ENCODE assay signal across 24 cellular contexts in the genomic region with DNA sequence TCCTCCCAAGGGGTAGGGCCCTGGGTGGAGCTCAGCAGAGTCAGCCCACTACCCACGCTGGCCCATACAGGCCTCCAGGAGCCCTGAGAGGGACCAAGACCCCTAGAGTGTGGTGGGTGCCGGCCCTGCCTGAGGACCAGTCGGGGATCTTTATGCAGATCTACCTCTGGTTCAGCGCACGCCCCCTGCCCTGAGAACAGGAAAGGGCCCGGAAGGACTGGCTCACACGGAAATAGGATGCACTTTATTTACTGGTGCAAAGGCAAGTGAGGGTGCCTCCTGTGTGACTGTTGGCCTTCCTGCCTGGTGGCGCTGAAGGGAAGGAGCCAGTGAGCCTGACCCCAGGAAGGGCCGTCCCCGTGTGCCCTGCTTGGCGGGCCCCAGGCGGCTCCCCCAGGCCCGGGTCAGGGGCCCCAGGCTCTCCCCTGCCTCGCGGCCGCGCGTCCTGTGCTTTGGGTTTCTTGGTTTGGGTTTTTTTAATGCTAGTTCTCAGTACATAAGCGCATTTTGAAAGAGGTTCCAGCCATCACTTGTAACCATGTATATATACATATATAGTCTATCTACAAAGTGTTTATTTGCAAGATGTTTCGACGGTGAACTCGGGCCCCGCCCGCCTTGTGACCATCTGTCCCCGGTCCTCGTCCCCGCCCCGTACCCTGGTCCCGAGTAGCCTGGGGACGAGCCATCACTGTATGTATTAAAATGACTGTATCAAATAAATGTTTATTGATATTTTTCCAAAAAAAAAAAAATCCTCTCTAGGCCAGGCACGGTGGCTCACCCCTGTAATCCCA.
"Had no signal": no experiment of that assay in that cellular context is flagged by ENCODE, and none has a peak within 500 bp of the region (broad histone marks: within the 10 kb centered on the region; RNA-seq: fewer than 3 reads in every experiment).

No MANE protein-coding gene starts in this region.

- ATAC-seq: foreskin keratinocyte; gastroesophageal sphincter; left cardiac atrium; left lung; naive thymus-derived CD8-positive, alpha-beta T cell; pancreas; sciatic nerve; stimulated activated naive CD8-positive, alpha-beta T cell treated with anti-CD3 and anti-CD28 coated beads, Interleukin-15, amount 100 ng/mL, for 72 hours had no signal

- H3K9me3 ChIP-seq: esophagus muscularis mucosa, pancreas, suprapubic skin, vagina had no signal

- H3K27ac ChIP-seq: dorsolateral prefrontal cortex, esophagus muscularis mucosa, foreskin keratinocyte, gastroesophageal sphincter, heart left ventricle, hepatocyte, left lung, pancreas, suprapubic skin, transverse colon, vagina had no signal

- H3K4me3 Mint-ChIP-seq: naive thymus-derived CD8-positive, alpha-beta T cell; nephron progenitor cell; stimulated activated naive CD8-positive, alpha-beta T cell treated with anti-CD3 and anti-CD28 coated beads, Interleukin-15, amount 100 ng/mL, for 72 hours had no signal

- H3K27me3 ChIP-seq: dorsolateral prefrontal cortex, esophagus muscularis mucosa, foreskin keratinocyte, gastroesophageal sphincter, heart left ventricle, hepatocyte, left lung, pancreas, suprapubic skin, transverse colon, vagina had no signal

- H3K4me2 ChIP-seq: hepatocyte, smooth muscle cell had no signal

- H3K4me1 Mint-ChIP-seq: nephron progenitor cell; stimulated activated naive CD8-positive, alpha-beta T cell treated with anti-CD3 and anti-CD28 coated beads, Interleukin-15, amount 100 ng/mL, for 72 hours had no signal

- H3K27me3 Mint-ChIP-seq: naive thymus-derived CD8-positive, alpha-beta T cell; stimulated activated naive CD8-positive, alpha-beta T cell treated with anti-CD3 and anti-CD28 coated beads, Interleukin-15, amount 100 ng/mL, for 72 hours had no signal

- H3K36me3 ChIP-seq: transverse colon, vagina had no signal

- H3K4me1 ChIP-seq: esophagus muscularis mucosa, foreskin keratinocyte, gastroesophageal sphincter, heart left ventricle, left lung, pancreas, suprapubic skin, transverse colon, vagina had no signal

- DNase-seq: dorsolateral prefrontal cortex; effector CD4-positive, alpha-beta T cell; foreskin keratinocyte; heart left ventricle; left cardiac atrium; left lung; naive thymus-derived CD8-positive, alpha-beta T cell; nephron progenitor cell; occipital lobe; pancreas; stimulated activated CD4-positive, alpha-beta T cell treated with anti-CD3 and anti-CD28 coated beads, Interleukin-12 subunit alpha, Interleukin-12 subunit beta, amount 100 ng/mL, for 4 hours; stimulated activated CD4-positive, alpha-beta T cell treated with anti-CD3 and anti-CD28 coated beads, Interleukin-1b, Interleukin-23, amount 100 ng/mL, for 48 hours; stimulated activated CD4-positive, alpha-beta T cell treated with anti-CD3 and anti-CD28 coated beads, Interleukin-4, amount 100 ng/mL, for 1 hour; stimulated activated CD8-positive, alpha-beta memory T cell treated with anti-CD3 and anti-CD28 coated beads, Interleukin-4, amount 100 ng/mL, for 48 hours; stimulated activated naive CD4-positive, alpha-beta T cell; stimulated activated naive CD8-positive, alpha-beta T cell treated with anti-CD3 and anti-CD28 coated beads, Interleukin-15, amount 100 ng/mL, for 72 hours; transverse colon had no signal

- H3K79me2 ChIP-seq: hepatocyte had no signal

- H3K27ac Mint-ChIP-seq: naive thymus-derived CD8-positive, alpha-beta T cell had no signal

- H2AFZ ChIP-seq: hepatocyte had no signal

- H3K9me3 Mint-ChIP-seq: nephron progenitor cell had no signal

- H3K4me3 ChIP-seq: dorsolateral prefrontal cortex, esophagus muscularis mucosa, gastroesophageal sphincter, heart left ventricle, hepatocyte, left lung, pancreas, smooth muscle cell, suprapubic skin, transverse colon, vagina had no signal
